ENCODE assay signal across 1 cellular context in the genomic region with DNA sequence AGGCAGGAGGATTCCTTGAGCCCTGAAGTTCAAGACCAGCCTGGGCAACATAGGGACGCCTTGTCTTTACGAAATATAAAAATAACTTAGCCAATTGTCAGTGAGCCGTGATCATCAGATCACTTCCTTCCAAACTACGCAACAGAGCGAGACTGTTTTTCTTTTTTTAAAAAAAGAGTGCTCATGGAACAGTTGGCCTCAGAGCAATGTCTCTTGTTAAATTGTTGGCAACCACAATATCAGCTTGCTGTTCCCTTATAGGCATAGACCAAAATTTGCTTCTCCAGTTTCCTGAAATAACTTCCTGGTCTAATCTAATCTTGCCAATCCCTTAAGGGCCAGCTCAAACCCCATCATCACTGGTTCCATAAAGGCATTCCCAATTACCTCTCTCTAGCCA.
TF ChIP-seq lines count a peak whose summit lies in the region.

No MANE protein-coding gene starts in this region.

TF ChIP-seq in GM23338, 12 proteins besides CTCF, POLR2A, EP300 and RAD21 (continued from another document):
- TF ChIP-seq, protein P1, sequence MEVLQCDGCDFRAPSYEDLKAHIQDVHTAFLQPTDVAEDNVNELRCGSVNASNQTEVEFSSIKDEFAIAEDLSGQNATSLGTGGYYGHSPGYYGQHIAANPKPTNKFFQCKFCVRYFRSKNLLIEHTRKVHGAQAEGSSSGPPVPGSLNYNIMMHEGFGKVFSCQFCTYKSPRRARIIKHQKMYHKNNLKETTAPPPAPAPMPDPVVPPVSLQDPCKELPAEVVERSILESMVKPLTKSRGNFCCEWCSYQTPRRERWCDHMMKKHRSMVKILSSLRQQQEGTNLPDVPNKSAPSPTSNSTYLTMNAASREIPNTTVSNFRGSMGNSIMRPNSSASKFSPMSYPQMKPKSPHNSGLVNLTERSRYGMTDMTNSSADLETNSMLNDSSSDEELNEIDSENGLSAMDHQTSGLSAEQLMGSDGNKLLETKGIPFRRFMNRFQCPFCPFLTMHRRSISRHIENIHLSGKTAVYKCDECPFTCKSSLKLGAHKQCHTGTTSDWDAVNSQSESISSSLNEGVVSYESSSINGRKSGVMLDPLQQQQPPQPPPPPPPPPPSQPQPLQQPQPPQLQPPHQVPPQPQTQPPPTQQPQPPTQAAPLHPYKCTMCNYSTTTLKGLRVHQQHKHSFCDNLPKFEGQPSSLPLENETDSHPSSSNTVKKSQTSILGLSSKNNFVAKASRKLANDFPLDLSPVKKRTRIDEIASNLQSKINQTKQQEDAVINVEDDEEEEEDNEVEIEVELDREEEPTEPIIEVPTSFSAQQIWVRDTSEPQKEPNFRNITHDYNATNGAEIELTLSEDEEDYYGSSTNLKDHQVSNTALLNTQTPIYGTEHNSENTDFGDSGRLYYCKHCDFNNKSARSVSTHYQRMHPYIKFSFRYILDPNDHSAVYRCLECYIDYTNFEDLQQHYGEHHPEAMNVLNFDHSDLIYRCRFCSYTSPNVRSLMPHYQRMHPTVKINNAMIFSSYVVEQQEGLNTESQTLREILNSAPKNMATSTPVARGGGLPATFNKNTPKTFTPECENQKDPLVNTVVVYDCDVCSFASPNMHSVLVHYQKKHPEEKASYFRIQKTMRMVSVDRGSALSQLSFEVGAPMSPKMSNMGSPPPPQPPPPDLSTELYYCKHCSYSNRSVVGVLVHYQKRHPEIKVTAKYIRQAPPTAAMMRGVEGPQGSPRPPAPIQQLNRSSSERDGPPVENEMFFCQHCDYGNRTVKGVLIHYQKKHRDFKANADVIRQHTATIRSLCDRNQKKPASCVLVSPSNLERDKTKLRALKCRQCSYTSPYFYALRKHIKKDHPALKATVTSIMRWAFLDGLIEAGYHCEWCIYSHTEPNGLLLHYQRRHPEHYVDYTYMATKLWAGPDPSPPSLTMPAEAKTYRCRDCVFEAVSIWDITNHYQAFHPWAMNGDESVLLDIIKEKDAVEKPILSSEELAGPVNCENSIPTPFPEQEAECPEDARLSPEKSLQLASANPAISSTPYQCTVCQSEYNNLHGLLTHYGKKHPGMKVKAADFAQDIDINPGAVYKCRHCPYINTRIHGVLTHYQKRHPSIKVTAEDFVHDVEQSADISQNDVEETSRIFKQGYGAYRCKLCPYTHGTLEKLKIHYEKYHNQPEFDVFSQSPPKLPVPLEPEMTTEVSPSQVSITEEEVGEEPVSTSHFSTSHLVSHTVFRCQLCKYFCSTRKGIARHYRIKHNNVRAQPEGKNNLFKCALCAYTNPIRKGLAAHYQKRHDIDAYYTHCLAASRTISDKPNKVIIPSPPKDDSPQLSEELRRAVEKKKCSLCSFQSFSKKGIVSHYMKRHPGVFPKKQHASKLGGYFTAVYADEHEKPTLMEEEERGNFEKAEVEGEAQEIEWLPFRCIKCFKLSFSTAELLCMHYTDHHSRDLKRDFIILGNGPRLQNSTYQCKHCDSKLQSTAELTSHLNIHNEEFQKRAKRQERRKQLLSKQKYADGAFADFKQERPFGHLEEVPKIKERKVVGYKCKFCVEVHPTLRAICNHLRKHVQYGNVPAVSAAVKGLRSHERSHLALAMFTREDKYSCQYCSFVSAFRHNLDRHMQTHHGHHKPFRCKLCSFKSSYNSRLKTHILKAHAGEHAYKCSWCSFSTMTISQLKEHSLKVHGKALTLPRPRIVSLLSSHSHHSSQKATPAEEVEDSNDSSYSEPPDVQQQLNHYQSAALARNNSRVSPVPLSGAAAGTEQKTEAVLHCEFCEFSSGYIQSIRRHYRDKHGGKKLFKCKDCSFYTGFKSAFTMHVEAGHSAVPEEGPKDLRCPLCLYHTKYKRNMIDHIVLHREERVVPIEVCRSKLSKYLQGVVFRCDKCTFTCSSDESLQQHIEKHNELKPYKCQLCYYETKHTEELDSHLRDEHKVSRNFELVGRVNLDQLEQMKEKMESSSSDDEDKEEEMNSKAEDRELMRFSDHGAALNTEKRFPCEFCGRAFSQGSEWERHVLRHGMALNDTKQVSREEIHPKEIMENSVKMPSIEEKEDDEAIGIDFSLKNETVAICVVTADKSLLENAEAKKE (CRISPR knock-in tag; IDR thresholded peaks at IDR 0.05): no peak
